2 cellular contexts compared by ENCODE assay signal in genomic region chr15:46577767-46578166, GRCh38.
TF ChIP-seq lines count a peak whose summit lies in the region.

No MANE protein-coding gene starts in this region.

TF ChIP-seq in liver, 16 proteins besides CTCF, POLR2A, EP300 and RAD21 (continued from another document):
- TF ChIP-seq, protein P1, sequence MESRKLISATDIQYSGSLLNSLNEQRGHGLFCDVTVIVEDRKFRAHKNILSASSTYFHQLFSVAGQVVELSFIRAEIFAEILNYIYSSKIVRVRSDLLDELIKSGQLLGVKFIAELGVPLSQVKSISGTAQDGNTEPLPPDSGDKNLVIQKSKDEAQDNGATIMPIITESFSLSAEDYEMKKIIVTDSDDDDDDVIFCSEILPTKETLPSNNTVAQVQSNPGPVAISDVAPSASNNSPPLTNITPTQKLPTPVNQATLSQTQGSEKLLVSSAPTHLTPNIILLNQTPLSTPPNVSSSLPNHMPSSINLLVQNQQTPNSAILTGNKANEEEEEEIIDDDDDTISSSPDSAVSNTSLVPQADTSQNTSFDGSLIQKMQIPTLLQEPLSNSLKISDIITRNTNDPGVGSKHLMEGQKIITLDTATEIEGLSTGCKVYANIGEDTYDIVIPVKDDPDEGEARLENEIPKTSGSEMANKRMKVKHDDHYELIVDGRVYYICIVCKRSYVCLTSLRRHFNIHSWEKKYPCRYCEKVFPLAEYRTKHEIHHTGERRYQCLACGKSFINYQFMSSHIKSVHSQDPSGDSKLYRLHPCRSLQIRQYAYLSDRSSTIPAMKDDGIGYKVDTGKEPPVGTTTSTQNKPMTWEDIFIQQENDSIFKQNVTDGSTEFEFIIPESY (IDR thresholded peaks at IDR 0.05), result no peak
- no peak for TF ChIP-seq NR2F2 (IDR thresholded peaks at IDR 0.05)
- TF ChIP-seq YY1 (IDR thresholded peaks at IDR 0.05), result no peak
- peak; percentile 35 for TF ChIP-seq HNF4G (IDR thresholded peaks at IDR 0.05)
- peak; percentile 83 to 86 for TF ChIP-seq HNF4A (conservative IDR thresholded peaks at IDR 0.05)

TF ChIP-seq in HepG2, 621 proteins besides CTCF, POLR2A, EP300 and RAD21 (continued from another document):
- no peak for TF ChIP-seq HNF1B (CRISPR knock-in tag; IDR thresholded peaks at IDR 0.05)
- no peak for TF ChIP-seq ZC3H13 (CRISPR knock-in tag; IDR thresholded peaks at IDR 0.05)
- TF ChIP-seq HNRNPL (IDR thresholded peaks at IDR 0.05; ENCODE audit: low read depth, low read length), result no peak
- no peak for TF ChIP-seq NBN (conservative IDR thresholded peaks at IDR 0.05)
- no peak for TF ChIP-seq ADNP (CRISPR knock-in tag; IDR thresholded peaks at IDR 0.05)
- TF ChIP-seq HCFC1 (IDR thresholded peaks at IDR 0.05; ENCODE audit: low read depth, low read length), result no peak
- TF ChIP-seq HDAC2 (CRISPR knock-in tag; IDR thresholded peaks at IDR 0.05), result no peak
- TF ChIP-seq, protein P2, sequence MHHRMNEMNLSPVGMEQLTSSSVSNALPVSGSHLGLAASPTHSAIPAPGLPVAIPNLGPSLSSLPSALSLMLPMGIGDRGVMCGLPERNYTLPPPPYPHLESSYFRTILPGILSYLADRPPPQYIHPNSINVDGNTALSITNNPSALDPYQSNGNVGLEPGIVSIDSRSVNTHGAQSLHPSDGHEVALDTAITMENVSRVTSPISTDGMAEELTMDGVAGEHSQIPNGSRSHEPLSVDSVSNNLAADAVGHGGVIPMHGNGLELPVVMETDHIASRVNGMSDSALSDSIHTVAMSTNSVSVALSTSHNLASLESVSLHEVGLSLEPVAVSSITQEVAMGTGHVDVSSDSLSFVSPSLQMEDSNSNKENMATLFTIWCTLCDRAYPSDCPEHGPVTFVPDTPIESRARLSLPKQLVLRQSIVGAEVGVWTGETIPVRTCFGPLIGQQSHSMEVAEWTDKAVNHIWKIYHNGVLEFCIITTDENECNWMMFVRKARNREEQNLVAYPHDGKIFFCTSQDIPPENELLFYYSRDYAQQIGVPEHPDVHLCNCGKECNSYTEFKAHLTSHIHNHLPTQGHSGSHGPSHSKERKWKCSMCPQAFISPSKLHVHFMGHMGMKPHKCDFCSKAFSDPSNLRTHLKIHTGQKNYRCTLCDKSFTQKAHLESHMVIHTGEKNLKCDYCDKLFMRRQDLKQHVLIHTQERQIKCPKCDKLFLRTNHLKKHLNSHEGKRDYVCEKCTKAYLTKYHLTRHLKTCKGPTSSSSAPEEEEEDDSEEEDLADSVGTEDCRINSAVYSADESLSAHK (CRISPR knock-in tag; IDR thresholded peaks at IDR 0.05; ENCODE audit: borderline replicate concordance), result no peak
- TF ChIP-seq CC2D1A (CRISPR knock-in tag; IDR thresholded peaks at IDR 0.05), result no peak
- TF ChIP-seq ZFYVE20 (CRISPR knock-in tag; IDR thresholded peaks at IDR 0.05; ENCODE audit: borderline replicate concordance, low read depth), result no peak
- TF ChIP-seq TBL1XR1 (IDR thresholded peaks at IDR 0.05; ENCODE audit: borderline replicate concordance, low read length, partially characterized antibody), result no peak
- TF ChIP-seq SALL1 (CRISPR knock-in tag; IDR thresholded peaks at IDR 0.05), result no peak
- no peak for TF ChIP-seq ZXDC (CRISPR knock-in tag; IDR thresholded peaks at IDR 0.05)
